ENCODE assay signal across 27 cellular contexts in genomic region chr19:21612403-21612872, GRCh38.
"Had no signal": no experiment of that assay in that cellular context is flagged by ENCODE, and none has a peak within 500 bp of the region (broad histone marks: within the 10 kb centered on the region; RNA-seq: fewer than 3 reads in every experiment).

No MANE protein-coding gene starts in this region.

- H3K9me3 Mint-ChIP-seq: natural killer cell, neural crest cell had no signal

- H3K27me3 Mint-ChIP-seq: dendritic cell treated with granulocyte-macrophage colony-stimulating factor and Interleukin-4, amounts not matched to agents 40 ng/mL and 50 ng/mL, for 4 days had no signal

- H3K4me3 Mint-ChIP-seq: dendritic cell treated with granulocyte-macrophage colony-stimulating factor and Interleukin-4, amounts not matched to agents 40 ng/mL and 50 ng/mL, for 4 days; endodermal cell; natural killer cell; neural crest cell; stimulated activated effector memory CD8-positive, alpha-beta T cell treated with anti-CD3 and anti-CD28 coated beads, Interleukin-12 subunit alpha, Interleukin-12 subunit beta, amount 100 ng/mL, for 72 hours had no signal

- FAIRE-seq: islet of Langerhans, pancreas had no signal

- H3K27ac Mint-ChIP-seq: dendritic cell treated with granulocyte-macrophage colony-stimulating factor and Interleukin-4, amounts not matched to agents 40 ng/mL and 50 ng/mL, for 4 days; endodermal cell; natural killer cell; stimulated activated effector memory CD8-positive, alpha-beta T cell treated with anti-CD3 and anti-CD28 coated beads, Interleukin-12 subunit alpha, Interleukin-12 subunit beta, amount 100 ng/mL, for 72 hours had no signal

- H3K36me3 ChIP-seq: colonic mucosa, esophagus muscularis mucosa, gastroesophageal sphincter, heart left ventricle, left lung, lower lobe of right lung, neutrophil, pancreas, right atrium auricular region, sigmoid colon, stomach, thyroid gland had no signal

- H3K36me3 Mint-ChIP-seq: natural killer cell; stimulated activated effector memory CD8-positive, alpha-beta T cell treated with anti-CD3 and anti-CD28 coated beads, Interleukin-12 subunit alpha, Interleukin-12 subunit beta, amount 100 ng/mL, for 72 hours had no signal

- H3K27ac ChIP-seq: colonic mucosa, epithelial cell of prostate, esophagus muscularis mucosa, foreskin keratinocyte, gastroesophageal sphincter, left lung, lower lobe of right lung, neutrophil, right atrium auricular region, sigmoid colon, stomach, thyroid gland had no signal

- ATAC-seq: foreskin keratinocyte; gastroesophageal sphincter; heart left ventricle; left cardiac atrium; left lung; lower lobe of right lung; natural killer cell; stimulated activated effector memory CD8-positive, alpha-beta T cell treated with anti-CD3 and anti-CD28 coated beads, Interleukin-12 subunit alpha, Interleukin-12 subunit beta, amount 100 ng/mL, for 72 hours had no signal

- H3K4me1 ChIP-seq: foreskin keratinocyte, lower lobe of right lung, thyroid gland had no signal

- H3K9me3 ChIP-seq: colonic mucosa, esophagus muscularis mucosa, gastroesophageal sphincter, heart left ventricle, left lung, lower lobe of right lung, neutrophil, pancreas, right atrium auricular region, sigmoid colon, thyroid gland had no signal

- H3K27me3 ChIP-seq: colonic mucosa, esophagus muscularis mucosa, foreskin keratinocyte, gastroesophageal sphincter, heart left ventricle, left lung, neutrophil, pancreas, right atrium auricular region, sigmoid colon, stomach, thyroid gland had no signal

- H3K4me1 Mint-ChIP-seq: natural killer cell; stimulated activated effector memory CD8-positive, alpha-beta T cell treated with anti-CD3 and anti-CD28 coated beads, Interleukin-12 subunit alpha, Interleukin-12 subunit beta, amount 100 ng/mL, for 72 hours had no signal

- DNase-seq: colonic mucosa; effector CD8-positive, alpha-beta T cell; endodermal cell; foreskin keratinocyte; heart left ventricle; hippocampal formation; left cardiac atrium; left lung; lower lobe of right lung; natural killer cell; pancreas; sigmoid colon; stimulated activated CD4-positive, alpha-beta T cell treated with anti-CD3 and anti-CD28 coated beads, Interleukin-2, amount 100 ng/mL, for 24 hours; stimulated activated CD4-positive, alpha-beta T cell treated with anti-CD3 and anti-CD28 coated beads, Interleukin-4, amount 100 ng/mL, for 24 hours; stimulated activated naive CD4-positive, alpha-beta T cell treated with Interleukin-2 at 50 U/mL for 16 hours; stomach; thyroid gland; trophoblast cell had no signal

- H3K4me3 ChIP-seq: colonic mucosa, esophagus muscularis mucosa, gastroesophageal sphincter, heart left ventricle, left lung, lower lobe of right lung, pancreas, right atrium auricular region, sigmoid colon, stomach, thyroid gland had no signal
